18 cellular contexts compared by ENCODE assay signal in the genomic region with DNA sequence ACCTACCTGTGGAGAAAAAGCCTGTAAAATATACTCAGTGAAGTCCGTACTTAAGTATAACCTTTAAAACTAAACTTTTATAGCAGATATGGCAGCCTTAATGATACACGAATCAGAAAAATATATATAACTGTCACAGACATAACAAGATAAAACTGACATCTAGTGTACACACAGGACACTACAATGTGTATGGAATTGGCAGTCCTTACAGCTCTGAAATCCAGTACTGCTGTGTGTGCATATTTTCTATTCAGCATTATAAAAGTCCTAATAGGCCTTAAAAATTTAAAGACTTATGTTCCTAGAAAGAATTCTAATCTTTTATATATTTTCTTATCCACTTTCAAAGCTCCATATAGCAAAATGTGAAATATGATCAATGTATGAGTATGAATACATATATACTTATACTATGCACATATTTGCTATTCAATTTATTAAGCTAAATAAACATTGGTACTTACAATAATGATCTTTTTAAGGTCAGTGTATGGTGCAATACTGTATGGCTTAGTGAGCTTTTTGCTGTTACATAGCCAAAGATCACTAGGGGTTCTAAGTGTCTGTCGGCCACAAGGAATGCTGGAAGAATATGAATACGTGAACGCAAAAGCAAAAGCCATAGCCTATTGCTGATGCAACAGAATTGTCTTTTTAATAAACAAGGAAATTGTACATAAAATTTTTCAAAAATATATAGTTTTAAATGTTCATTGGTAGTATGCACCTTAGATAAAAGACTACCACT.
A peak's percentile ranks its signal among the peaks of the same experiment; 100 is the strongest.
DNase-seq lines count a peak whose midpoint lies in the region; ATAC-seq and TF ChIP-seq lines count a peak whose summit lies in the region.
"Had no signal": no experiment of that assay in that cellular context is flagged by ENCODE, and none has a peak within 500 bp of the region (broad histone marks: within the 10 kb centered on the region; RNA-seq: fewer than 3 reads in every experiment).

No MANE protein-coding gene starts in this region.

- H3K79me2 ChIP-seq in DND-41 (ENCODE audit: insufficient read depth, low read length), result no peaks in the 10 kb centered on the region

- DNase-seq in DND-41 (no peak), Kasumi-1 (lab: John Stamatoyannopoulos, UW) (peak; percentile 4 to 20), RPMI8226 (peak; percentile 13), fibroblast of gingiva (ENCODE audit: low read depth) (peak; percentile 36), NCI-H1694 treated with DMSO at 0.1 percent for 48 hours (lab: John Stamatoyannopoulos, UW) (no peak), 8988T (no peak), anterior cingulate cortex (lab: John Stamatoyannopoulos, UW) (no peak)
- DNase-seq: CD4-positive, alpha-beta T cell; DMS79; NCI-H1930; NCI-H2171; NCI-H446; NCI-H748 treated with DMSO at 0.1 percent for 48 hours; SIG-M5; T-helper 2 cell had no signal

- no peaks in the 10 kb centered on the region for H3K4me1 ChIP-seq in DND-41 (ENCODE audit: insufficient read depth, low read length)

- no peak overlapping the region for H3K4me3 ChIP-seq in DND-41 (ENCODE audit: low read depth in 1 of 2, low read length in 2 of 2)
- H3K4me3 ChIP-seq: GM23338 had no signal

- peaks cover 63% of the 10 kb centered on the region for H3K36me3 ChIP-seq in DND-41 (ENCODE audit: insufficient read depth, low read length)

- TF ChIP-seq CTCF in DND-41 (IDR thresholded peaks at IDR 0.05; ENCODE audit: borderline replicate concordance, extremely low read depth, low read length, poor library complexity, severe bottlenecking), result peak; percentile 2

- no peak overlapping the region for H3K9ac ChIP-seq in DND-41 (ENCODE audit: low read depth, low read length)
- H3K9ac ChIP-seq: KMS-11 had no signal

- ATAC-seq in DND-41 (ENCODE audit: insufficient read depth, low read depth) (no peak), GM21528 (IDR thresholded peaks at IDR 0.05; ENCODE audit: low FRiP score, unreplicated experiment) (no peak)
- ATAC-seq: GM23338 had no signal

- no peaks in the 10 kb centered on the region for H3K27me3 ChIP-seq in DND-41 (ENCODE audit: insufficient read depth, low read length, poor library complexity)

- H4K20me1 ChIP-seq in DND-41 (ENCODE audit: insufficient read depth, low read length), result no peaks in the 10 kb centered on the region; the same call in 1 of the 2 replicates

- H2AFZ ChIP-seq in DND-41 (ENCODE audit: low read depth, low read length), result no peak overlapping the region
- H2AFZ ChIP-seq: GM23338 had no signal

- no peaks in the 10 kb centered on the region for H3K9me3 ChIP-seq in DND-41 (ENCODE audit: insufficient read depth, low read length, severe bottlenecking)

- no peak overlapping the region for H3K27ac ChIP-seq in DND-41 (ENCODE audit: low read length)
- H3K27ac ChIP-seq: KMS-11 had no signal

- H3K4me2 ChIP-seq in DND-41 (ENCODE audit: insufficient read depth, low read length), result no peak overlapping the region
- H3K4me2 ChIP-seq: GM23338, KMS-11 had no signal

Comparison
In these comparisons a context has a peak if more than half of its experiments do, and no peak if none do; other contexts are left out.
1. DNase-seq: peak in Kasumi-1 (2 of 2), RPMI8226 (single experiment) and fibroblast of gingiva (single experiment); none in DND-41 (single experiment), NCI-H1694 treated with DMSO at 0.1 percent for 48 hours (single experiment), 8988T (single experiment) and anterior cingulate cortex (0 of 58).